Comparison of ENCODE assay signal across 11 cellular contexts in the genomic region with DNA sequence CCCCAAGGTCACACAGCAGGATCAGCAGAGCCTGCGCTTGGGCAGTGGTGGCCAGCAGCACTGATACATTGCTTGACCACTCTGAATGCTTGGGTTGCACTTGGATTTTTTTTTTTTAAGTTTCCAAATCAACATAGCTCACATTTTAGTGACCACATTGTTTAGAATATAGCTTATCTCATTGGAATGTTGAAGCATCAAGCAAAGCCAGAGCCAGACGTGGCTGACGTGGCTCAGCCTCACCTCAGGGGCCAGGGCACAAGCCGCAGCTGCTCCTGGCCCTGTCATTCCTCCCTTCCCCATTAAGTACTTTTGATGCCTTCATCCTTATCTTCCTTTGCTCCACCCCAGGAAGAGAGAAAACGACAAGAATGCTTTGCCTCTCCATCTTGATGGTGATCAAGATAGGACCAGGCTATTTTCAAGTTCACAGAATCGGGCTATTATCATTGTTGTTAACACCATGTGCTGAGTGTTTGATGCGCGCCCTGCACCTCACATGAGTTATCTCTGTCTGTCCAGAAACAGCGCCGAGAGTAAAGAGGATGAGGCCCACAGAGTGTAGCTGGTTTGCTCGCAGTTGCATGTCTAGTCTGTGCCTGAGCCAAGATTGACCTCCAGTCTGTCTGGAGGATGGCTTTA.
A peak's percentile ranks its signal among the peaks of the same experiment; 100 is the strongest.
DNase-seq lines count a peak whose midpoint lies in the region; ATAC-seq, FAIRE-seq and TF ChIP-seq lines count a peak whose summit lies in the region.
"Had no signal": no experiment of that assay in that cellular context is flagged by ENCODE, and none has a peak within 500 bp of the region (broad histone marks: within the 10 kb centered on the region; RNA-seq: fewer than 3 reads in every experiment).

No MANE protein-coding gene starts in this region.

- TF ChIP-seq CTCF in Calu3 (IDR thresholded peaks at IDR 0.05; ENCODE audit: unreplicated experiment), result no peak
- TF ChIP-seq CTCF in fibroblast of the aortic adventitia (IDR thresholded peaks at IDR 0.05; ENCODE audit: insufficient read depth, low read length), result no peak

- H3K36me3 Mint-ChIP-seq in Calu3 (ENCODE audit: insufficient read depth, unreplicated experiment), result peaks cover 86% of the 10 kb centered on the region

- CTCF ChIA-PET in Calu3 (lab: Charles Lee), result interaction anchor here (0.7 to 1.8 kb wide), 3 partner anchors 51 to 232 kb away, joined by 5 to 6 read pairs (median 5); no protein-coding TSS in a partner anchor

- BruUV-seq in Calu3 (replicated peaks; lab: Mats Ljungman, UMichigan), result no TSS peak

- peaks cover 0 to 10% of the 10 kb centered on the region in 2 donors for H3K36me3 ChIP-seq in small intestine (ENCODE audit: control insufficient read depth in 2 of 2, insufficient read depth in 2 of 2, low read length in 2 of 2)

- H3K27me3 Mint-ChIP-seq in Calu3 (ENCODE audit: unreplicated experiment), result no peaks in the 10 kb centered on the region

- H3K4me3 Mint-ChIP-seq in Calu3 (ENCODE audit: low read depth, unreplicated experiment), result no peak overlapping the region
- H3K4me3 Mint-ChIP-seq: endodermal cell had no signal

- intact Hi-C loops in Calu3 (cut with micrococcal nuclease; ENCODE audit: unreplicated experiment), result loop anchor here (10.0 kb wide), 1 partner anchor 234 kb away; no protein-coding TSS in a partner anchor

- no peak for FAIRE-seq in small intestine (lab: Jason Lieb, UNC)

- peak overlapping the region; percentile 16 for H3K27ac Mint-ChIP-seq in Calu3 (ENCODE audit: unreplicated experiment)
- H3K27ac Mint-ChIP-seq: endodermal cell had no signal

- H3K9me3 Mint-ChIP-seq in Calu3 (ENCODE audit: low read depth, unreplicated experiment), result no peaks in the 10 kb centered on the region
- H3K9me3 Mint-ChIP-seq: endodermal cell had no signal

- H3K27me3 ChIP-seq in small intestine (ENCODE audit: control insufficient read depth in 2 of 2, insufficient read depth in 2 of 2, low read length in 2 of 2), result no peaks in the 10 kb centered on the region
- H3K27me3 ChIP-seq: spleen had no signal

- DNase-seq in Calu3, result peak; percentile 53
- DNase-seq in SW 1271 (lab: John Stamatoyannopoulos, UW), result peak; percentile 87 to 95
- peak; percentile 99 for DNase-seq in fibroblast of the aortic adventitia (ENCODE audit: low read depth)
- peak; percentile 83 for DNase-seq in pulmonary artery endothelial cell (ENCODE audit: low read depth, low spot score)
- DNase-seq in CD1c-positive myeloid dendritic cell (ENCODE audit: extremely low spot score), result no peak
- no peak for DNase-seq in small intestine
- DNase-seq: endodermal cell, NCI-H446, spleen had no signal

- H3K4me3 ChIP-seq in fibroblast of the aortic adventitia (ENCODE audit: low read depth, low read length), result no peak overlapping the region
- H3K4me3 ChIP-seq in small intestine (ENCODE audit: low read depth in 1 of 2, low read length in 2 of 2), result no peak overlapping the region
- H3K4me3 ChIP-seq: spleen had no signal

- H3K4me1 Mint-ChIP-seq in Calu3 (ENCODE audit: low read depth, unreplicated experiment), result peaks cover 57% of the 10 kb centered on the region

- ATAC-seq in GM18868 (IDR thresholded peaks at IDR 0.05; ENCODE audit: unreplicated experiment) (no peak), GM21423 (IDR thresholded peaks at IDR 0.05; ENCODE audit: unreplicated experiment) (no peak)

- whole genome bisulfite sequencing in small intestine, 3 donors, result 78 to 83% (median 83%) methylated on average over 11 of the region's 11 CpGs

- H3K27ac ChIP-seq in small intestine (ENCODE audit: low read depth in 1 of 2, low read length in 1 of 2), result peak overlapping the region in 1 of 2 donors; percentile 43
- H3K27ac ChIP-seq: spleen had no signal

- peaks cover 13 to 17% of the 10 kb centered on the region in 2 donors for H3K4me1 ChIP-seq in small intestine (ENCODE audit: control insufficient read depth in 2 of 2, insufficient read depth in 1 of 2, low read depth in 1 of 2, low read length in 1 of 2)

- no peaks in the 10 kb centered on the region for H3K9me3 ChIP-seq in small intestine (ENCODE audit: control insufficient read depth, low read depth)
- H3K9me3 ChIP-seq: spleen had no signal

Comparison
In these comparisons a context has a peak if more than half of its experiments do, and no peak if none do; other contexts are left out.
1. DNase-seq: peak in Calu3 (single experiment), SW 1271 (2 of 2), fibroblast of the aortic adventitia (single experiment) and pulmonary artery endothelial cell (single experiment); none in CD1c-positive myeloid dendritic cell (single experiment) and small intestine (single experiment).